ENCODE assay signal across 1 cellular context in genomic region chr22:41301085-41302015, GRCh38.
TF ChIP-seq lines count a peak whose summit lies in the region.

A gene with protein sequence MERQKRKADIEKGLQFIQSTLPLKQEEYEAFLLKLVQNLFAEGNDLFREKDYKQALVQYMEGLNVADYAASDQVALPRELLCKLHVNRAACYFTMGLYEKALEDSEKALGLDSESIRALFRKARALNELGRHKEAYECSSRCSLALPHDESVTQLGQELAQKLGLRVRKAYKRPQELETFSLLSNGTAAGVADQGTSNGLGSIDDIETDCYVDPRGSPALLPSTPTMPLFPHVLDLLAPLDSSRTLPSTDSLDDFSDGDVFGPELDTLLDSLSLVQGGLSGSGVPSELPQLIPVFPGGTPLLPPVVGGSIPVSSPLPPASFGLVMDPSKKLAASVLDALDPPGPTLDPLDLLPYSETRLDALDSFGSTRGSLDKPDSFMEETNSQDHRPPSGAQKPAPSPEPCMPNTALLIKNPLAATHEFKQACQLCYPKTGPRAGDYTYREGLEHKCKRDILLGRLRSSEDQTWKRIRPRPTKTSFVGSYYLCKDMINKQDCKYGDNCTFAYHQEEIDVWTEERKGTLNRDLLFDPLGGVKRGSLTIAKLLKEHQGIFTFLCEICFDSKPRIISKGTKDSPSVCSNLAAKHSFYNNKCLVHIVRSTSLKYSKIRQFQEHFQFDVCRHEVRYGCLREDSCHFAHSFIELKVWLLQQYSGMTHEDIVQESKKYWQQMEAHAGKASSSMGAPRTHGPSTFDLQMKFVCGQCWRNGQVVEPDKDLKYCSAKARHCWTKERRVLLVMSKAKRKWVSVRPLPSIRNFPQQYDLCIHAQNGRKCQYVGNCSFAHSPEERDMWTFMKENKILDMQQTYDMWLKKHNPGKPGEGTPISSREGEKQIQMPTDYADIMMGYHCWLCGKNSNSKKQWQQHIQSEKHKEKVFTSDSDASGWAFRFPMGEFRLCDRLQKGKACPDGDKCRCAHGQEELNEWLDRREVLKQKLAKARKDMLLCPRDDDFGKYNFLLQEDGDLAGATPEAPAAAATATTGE (plus strand): TSS chr22:41301525. CDS start chr22:41320661, 19,136 bp downstream.

TF ChIP-seq in HepG2, 621 proteins besides CTCF, POLR2A, EP300 and RAD21 (continued from another document and continues in another):
- TF ChIP-seq, protein P1, sequence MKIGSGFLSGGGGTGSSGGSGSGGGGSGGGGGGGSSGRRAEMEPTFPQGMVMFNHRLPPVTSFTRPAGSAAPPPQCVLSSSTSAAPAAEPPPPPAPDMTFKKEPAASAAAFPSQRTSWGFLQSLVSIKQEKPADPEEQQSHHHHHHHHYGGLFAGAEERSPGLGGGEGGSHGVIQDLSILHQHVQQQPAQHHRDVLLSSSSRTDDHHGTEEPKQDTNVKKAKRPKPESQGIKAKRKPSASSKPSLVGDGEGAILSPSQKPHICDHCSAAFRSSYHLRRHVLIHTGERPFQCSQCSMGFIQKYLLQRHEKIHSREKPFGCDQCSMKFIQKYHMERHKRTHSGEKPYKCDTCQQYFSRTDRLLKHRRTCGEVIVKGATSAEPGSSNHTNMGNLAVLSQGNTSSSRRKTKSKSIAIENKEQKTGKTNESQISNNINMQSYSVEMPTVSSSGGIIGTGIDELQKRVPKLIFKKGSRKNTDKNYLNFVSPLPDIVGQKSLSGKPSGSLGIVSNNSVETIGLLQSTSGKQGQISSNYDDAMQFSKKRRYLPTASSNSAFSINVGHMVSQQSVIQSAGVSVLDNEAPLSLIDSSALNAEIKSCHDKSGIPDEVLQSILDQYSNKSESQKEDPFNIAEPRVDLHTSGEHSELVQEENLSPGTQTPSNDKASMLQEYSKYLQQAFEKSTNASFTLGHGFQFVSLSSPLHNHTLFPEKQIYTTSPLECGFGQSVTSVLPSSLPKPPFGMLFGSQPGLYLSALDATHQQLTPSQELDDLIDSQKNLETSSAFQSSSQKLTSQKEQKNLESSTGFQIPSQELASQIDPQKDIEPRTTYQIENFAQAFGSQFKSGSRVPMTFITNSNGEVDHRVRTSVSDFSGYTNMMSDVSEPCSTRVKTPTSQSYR (CRISPR knock-in tag; IDR thresholded peaks at IDR 0.05; ENCODE audit: borderline replicate concordance) = peak; percentile 20; the same call in 1 of the 2 replicates
- TF ChIP-seq PCBP1 (IDR thresholded peaks at IDR 0.05; ENCODE audit: borderline replicate concordance, low read depth, low read length) (0 out of 2 replicates have a peak, but pooled peaks have one; percentile 18), SMAD1 (CRISPR knock-in tag; IDR thresholded peaks at IDR 0.05; ENCODE audit: borderline replicate concordance, low read depth) (no peak), KMT2A (CRISPR knock-in tag; IDR thresholded peaks at IDR 0.05) (peak; percentile 98), MTF1 (CRISPR knock-in tag; IDR thresholded peaks at IDR 0.05) (no peak; the same call in 1 of the 2 replicates), ZNF354B (CRISPR knock-in tag; IDR thresholded peaks at IDR 0.05) (no peak), ATF7-NPFF (CRISPR knock-in tag; IDR thresholded peaks at IDR 0.05; ENCODE audit: low read depth) (peak; percentile 7; the same call in 1 of the 2 replicates), YEATS4 (CRISPR knock-in tag; IDR thresholded peaks at IDR 0.05; ENCODE audit: borderline replicate concordance) (peak; percentile 71), TEF (CRISPR knock-in tag; IDR thresholded peaks at IDR 0.05) (no peak), REPIN1 (CRISPR knock-in tag; IDR thresholded peaks at IDR 0.05; ENCODE audit: borderline replicate concordance, low read depth) (no peak), ZNF879 (CRISPR knock-in tag; IDR thresholded peaks at IDR 0.05) (no peak), CENPT (CRISPR knock-in tag; IDR thresholded peaks at IDR 0.05; ENCODE audit: low read depth) (no peak), NAIF1 (CRISPR knock-in tag; IDR thresholded peaks at IDR 0.05; ENCODE audit: borderline replicate concordance) (no peak), ZBTB38 (CRISPR knock-in tag; IDR thresholded peaks at IDR 0.05) (no peak), ELF1 (CRISPR knock-in tag; IDR thresholded peaks at IDR 0.05) (peak; percentile 42; the same call in 1 of the 2 replicates), YY1 (IDR thresholded peaks at IDR 0.05; ENCODE audit: insufficient read depth, insufficient replicate concordance, low read depth, low read length) (peak; percentile 76), ZNF670 (CRISPR knock-in tag; IDR thresholded peaks at IDR 0.05; ENCODE audit: borderline replicate concordance) (no peak), ZNF777 (CRISPR knock-in tag; IDR thresholded peaks at IDR 0.05) (peak; percentile 45; the same call in 1 of the 2 replicates), ZNF318 (CRISPR knock-in tag; IDR thresholded peaks at IDR 0.05) (no peak), KDM3A (CRISPR knock-in tag; IDR thresholded peaks at IDR 0.05; ENCODE audit: low read depth) (peak; percentile 76; the same call in 1 of the 2 replicates), FOXK1 (CRISPR knock-in tag; IDR thresholded peaks at IDR 0.05; ENCODE audit: borderline replicate concordance, low read depth) (no peak), ZNF615 (CRISPR knock-in tag; IDR thresholded peaks at IDR 0.05; ENCODE audit: borderline replicate concordance) (no peak), SNAI1 (CRISPR knock-in tag; IDR thresholded peaks at IDR 0.05; ENCODE audit: borderline replicate concordance) (no peak), ZNF891 (CRISPR knock-in tag; IDR thresholded peaks at IDR 0.05) (peak; percentile 8; the same call in 1 of the 2 replicates), ATAD3A (CRISPR knock-in tag; IDR thresholded peaks at IDR 0.05) (no peak), ZNF746 (CRISPR knock-in tag; IDR thresholded peaks at IDR 0.05) (0 out of 2 replicates have a peak, but pooled peaks have one; percentile 29), ZNF598 (CRISPR knock-in tag; IDR thresholded peaks at IDR 0.05; ENCODE audit: borderline replicate concordance) (no peak), ZNF567 (CRISPR knock-in tag; IDR thresholded peaks at IDR 0.05; ENCODE audit: borderline replicate concordance) (no peak), ZSCAN30 (CRISPR knock-in tag; IDR thresholded peaks at IDR 0.05) (no peak), EHMT2 (IDR thresholded peaks at IDR 0.05; ENCODE audit: borderline replicate concordance, low read depth, low read length) (no peak), ZBTB4 (CRISPR knock-in tag; IDR thresholded peaks at IDR 0.05; ENCODE audit: borderline replicate concordance) (no peak), GLI4 (CRISPR knock-in tag; IDR thresholded peaks at IDR 0.05; ENCODE audit: borderline replicate concordance) (no peak), MIER3 (CRISPR knock-in tag; IDR thresholded peaks at IDR 0.05; ENCODE audit: borderline replicate concordance) (peak; percentile 22; the same call in 1 of the 2 replicates), DMAP1 (CRISPR knock-in tag; IDR thresholded peaks at IDR 0.05) (peak; percentile 81), RCOR2 (CRISPR knock-in tag; IDR thresholded peaks at IDR 0.05) (peak; percentile 38; the same call in 1 of the 2 replicates), ZSCAN31 (CRISPR knock-in tag; IDR thresholded peaks at IDR 0.05; ENCODE audit: low read depth) (no peak), THAP9 (CRISPR knock-in tag; IDR thresholded peaks at IDR 0.05; ENCODE audit: borderline replicate concordance) (no peak), ZNF329 (CRISPR knock-in tag; IDR thresholded peaks at IDR 0.05; ENCODE audit: low read depth) (no peak), MAX (IDR thresholded peaks at IDR 0.05) (peak; percentile 71)
